18 cellular contexts compared by ENCODE assay signal in genomic region chrX:65685112-65685511, GRCh38. TPM values are rescaled to one million over a fixed set of nuclear protein-coding genes. Genes with fewer than 3 reads are reported as not detected.
A peak's percentile ranks its signal among the peaks of the same experiment; 100 is the strongest.
DNase-seq lines count a peak whose midpoint lies in the region; ATAC-seq and TF ChIP-seq lines count a peak whose summit lies in the region.
"Had no signal": no experiment of that assay in that cellular context is flagged by ENCODE, and none has a peak within 500 bp of the region (broad histone marks: within the 10 kb centered on the region; RNA-seq: fewer than 3 reads in every experiment).

No MANE protein-coding gene starts in this region.

- peak overlapping the region; percentile 94 for H3K27ac Mint-ChIP-seq in CD4-positive, alpha-beta T cell
- H3K27ac Mint-ChIP-seq in activated CD4-positive, alpha-beta memory T cell treated with anti-CD3 and anti-CD28 coated beads, Interleukin-2, amount 10 ng/mL, durations not matched to agents 7 days and 5 days, result peak overlapping the region; percentile 44

- TF ChIP-seq CTCF in CD4-positive, alpha-beta T cell (IDR thresholded peaks at IDR 0.05), result no peak
- no peak for TF ChIP-seq CTCF in breast epithelium (IDR thresholded peaks at IDR 0.05)

- peak overlapping the region; percentile 58 for H3K4me3 Mint-ChIP-seq in CD4-positive, alpha-beta T cell
- H3K4me3 Mint-ChIP-seq in activated CD4-positive, alpha-beta memory T cell treated with anti-CD3 and anti-CD28 coated beads, Interleukin-2, amount 10 ng/mL, durations not matched to agents 7 days and 5 days, result no peak overlapping the region

- H3K4me3 ChIP-seq in BLaER1, result no peak overlapping the region
- H3K4me3 ChIP-seq in MG63, result no peak overlapping the region
- H3K4me3 ChIP-seq in breast epithelium, result no peak overlapping the region
- H3K4me3 ChIP-seq: dorsolateral prefrontal cortex, HAP-1, lung, tibial artery had no signal

- H3K4me1 Mint-ChIP-seq in CD4-positive, alpha-beta T cell (ENCODE audit: low read depth), result peaks cover 89% of the 10 kb centered on the region
- H3K4me1 Mint-ChIP-seq in activated CD4-positive, alpha-beta memory T cell treated with anti-CD3 and anti-CD28 coated beads, Interleukin-2, amount 10 ng/mL, durations not matched to agents 7 days and 5 days, result peaks cover 89% of the 10 kb centered on the region

- H3K27me3 Mint-ChIP-seq in CD4-positive, alpha-beta T cell, result no peaks in the 10 kb centered on the region
- H3K27me3 Mint-ChIP-seq in activated CD4-positive, alpha-beta memory T cell treated with anti-CD3 and anti-CD28 coated beads, Interleukin-2, amount 10 ng/mL, durations not matched to agents 7 days and 5 days, result no peaks in the 10 kb centered on the region

- peak; percentile 63 for ATAC-seq in CD4-positive, alpha-beta T cell (ENCODE audit: poor library complexity)
- ATAC-seq: SK-N-SH treated with all-trans-retinoic acid at 6 μM for 48 hours had no signal

- TF ChIP-seq POLR2A in breast epithelium (IDR thresholded peaks at IDR 0.05), result no peak

- peaks cover 86% of the 10 kb centered on the region for H3K36me3 Mint-ChIP-seq in CD4-positive, alpha-beta T cell (ENCODE audit: low read depth)
- peaks cover 52% of the 10 kb centered on the region for H3K36me3 Mint-ChIP-seq in activated CD4-positive, alpha-beta memory T cell treated with anti-CD3 and anti-CD28 coated beads, Interleukin-2, amount 10 ng/mL, durations not matched to agents 7 days and 5 days (ENCODE audit: low read depth)

- no peak overlapping the region for H3K9ac ChIP-seq in BLaER1
- H3K9ac ChIP-seq: KMS-11 had no signal

- H3K4me1 ChIP-seq in BLaER1 (peaks cover 64% of the 10 kb centered on the region), breast epithelium (no peaks in the 10 kb centered on the region)
- H3K4me1 ChIP-seq: HAP-1 had no signal

- no peak for DNase-seq in CD4-positive, alpha-beta T cell
- DNase-seq in activated CD4-positive, alpha-beta memory T cell treated with anti-CD3 and anti-CD28 coated beads, Interleukin-2, amount 10 ng/mL, durations not matched to agents 7 days and 5 days, result no peak
- DNase-seq in epithelial cell of prostate (ENCODE audit: low read depth, low spot score) (no peak), MG63 (no peak), breast epithelium (ENCODE audit: low spot score in 2 of 2) (no peak), NCI-H2107 treated with DMSO at 0.1 percent for 48 hours (lab: John Stamatoyannopoulos, UW; ENCODE audit: unreplicated experiment) (no peak)
- no peak for DNase-seq in stimulated activated CD4-positive, alpha-beta T cell treated with anti-CD3 and anti-CD28 coated beads, Interleukin-12 subunit alpha, Interleukin-12 subunit beta, amount 100 ng/mL, for 4 hours
- DNase-seq: dorsolateral prefrontal cortex, glutamatergic neuron, NCI-H1092 treated with DMSO at 0.1 percent for 48 hours, NCI-H774, posterior cingulate gyrus, tibial artery had no signal

- POLR2A ChIA-PET in CD4-positive, alpha-beta T cell (lab: Charles Lee), result interaction anchor here (0.6 to 1.7 kb wide), 5 partner anchors 10 to 83 kb away, joined by 3 to 6 read pairs (median 3); no protein-coding TSS in a partner anchor
- POLR2A ChIA-PET in activated CD4-positive, alpha-beta memory T cell treated with anti-CD3 and anti-CD28 coated beads, Interleukin-2, amount 10 ng/mL, durations not matched to agents 7 days and 5 days (lab: Charles Lee), result interaction anchor here (1.3 to 1.8 kb wide), 2 partner anchors 12 to 38 kb away, joined by 5 read pairs; no protein-coding TSS in a partner anchor

- peaks cover 98% of the 10 kb centered on the region for H4K20me1 ChIP-seq in BLaER1

- peaks cover 7% of the 10 kb centered on the region; the same call in 1 of the 2 replicates for H3K27me3 ChIP-seq in BLaER1
- no peaks in the 10 kb centered on the region for H3K27me3 ChIP-seq in CD4-positive, alpha-beta T cell (ENCODE audit: control insufficient read depth, insufficient read depth, low read length)
- H3K27me3 ChIP-seq in MG63, result no peaks in the 10 kb centered on the region
- H3K27me3 ChIP-seq in breast epithelium, result peaks cover 0 to 12% of the 10 kb centered on the region in 2 donors
- H3K27me3 ChIP-seq: tibial artery had no signal

- intact Hi-C loops in CD4-positive, alpha-beta T cell (cut with DNase I, micrococcal nuclease), result loop anchor here in 1 of 2 experiments (1.0 to 5.0 kb wide), 2 partner anchors 11 to 37 kb away; no protein-coding TSS in a partner anchor
- intact Hi-C loops in breast epithelium (cut with DNase I; ENCODE audit: low total_unique reads), result no loop called here

- peak overlapping the region; percentile 56 for H3K4me2 ChIP-seq in BLaER1

- H3K27ac ChIP-seq in BLaER1 (no peak overlapping the region), epithelial cell of prostate (peak overlapping the region; percentile 84), breast epithelium (no peak overlapping the region)
- peak overlapping the region; percentile 50 for H3K27ac ChIP-seq in CD4-positive, alpha-beta T cell (ENCODE audit: low read depth, low read length)
- H3K27ac ChIP-seq: dorsolateral prefrontal cortex, KMS-11 had no signal

- CTCF ChIA-PET in CD4-positive, alpha-beta T cell (lab: Charles Lee), result interaction anchor here (2.1 kb wide), 1 partner anchor 13 kb away, joined by 8 read pairs; no protein-coding TSS in a partner anchor
- CTCF ChIA-PET in activated CD4-positive, alpha-beta memory T cell treated with anti-CD3 and anti-CD28 coated beads, Interleukin-2, amount 10 ng/mL, durations not matched to agents 7 days and 5 days (lab: Charles Lee), result interaction anchor here (1.2 kb wide), 1 partner anchor 11 kb away, joined by 3 read pairs; no protein-coding TSS in a partner anchor

- no peaks in the 10 kb centered on the region for H3K9me3 Mint-ChIP-seq in CD4-positive, alpha-beta T cell
- no peaks in the 10 kb centered on the region for H3K9me3 Mint-ChIP-seq in activated CD4-positive, alpha-beta memory T cell treated with anti-CD3 and anti-CD28 coated beads, Interleukin-2, amount 10 ng/mL, durations not matched to agents 7 days and 5 days

- H3K36me3 ChIP-seq in BLaER1 (peaks cover 25% of the 10 kb centered on the region), MG63 (peaks cover 8% of the 10 kb centered on the region), breast epithelium (no peaks in the 10 kb centered on the region)
- H3K36me3 ChIP-seq: tibial artery had no signal

- H3K9me3 ChIP-seq in BLaER1 (no peaks in the 10 kb centered on the region), MG63 (no peaks in the 10 kb centered on the region), breast epithelium (no peaks in the 10 kb centered on the region)
- no peaks in the 10 kb centered on the region for H3K9me3 ChIP-seq in CD4-positive, alpha-beta T cell (ENCODE audit: control insufficient read depth, low read length)
- H3K9me3 ChIP-seq: HAP-1, tibial artery had no signal

RNA-seq across cellular contexts. Expression of gene MSN, which starts 17.7 kb away (rescaled TPM):
- total RNA-seq in CD4-positive, alpha-beta T cell, result 100 to 1,000 TPM; 268 to 273 TPM
- total RNA-seq in activated CD4-positive, alpha-beta memory T cell treated with anti-CD3 and anti-CD28 coated beads, Interleukin-2, amount 10 ng/mL, durations not matched to agents 7 days and 5 days, result 100 to 1,000 TPM; 632 to 637 TPM
- total RNA-seq in MG63 (2014; rRNA removed; shearing (Covaris generic); ENCODE audit: low replicate concordance), result 303 and 315 TPM in 2 replicates
- total RNA-seq in breast epithelium, result 100 to 1,000 TPM; 132 to 190 (median 182) TPM

Comparison
In these comparisons a context has a peak if more than half of its experiments do, and no peak if none do; other contexts are left out.
1. H3K27ac ChIP-seq: peak in CD4-positive, alpha-beta T cell (single experiment) and epithelial cell of prostate (single experiment); none in BLaER1 (single experiment) and breast epithelium (0 of 2).